25 cellular contexts compared by ENCODE assay signal in genomic region chr6:41321183-41321582, GRCh38. TPM values are rescaled to one million over a fixed set of nuclear protein-coding genes. Genes with fewer than 3 reads are reported as not detected.
"Had no signal": no experiment of that assay in that cellular context is flagged by ENCODE, and none has a peak within 500 bp of the region (broad histone marks: within the 10 kb centered on the region; RNA-seq: fewer than 3 reads in every experiment).

No MANE protein-coding gene starts in this region.

- H3K27ac ChIP-seq: adrenal gland, PC-9, WERI-Rb-1 had no signal

- H3K27ac Mint-ChIP-seq: activated CD4-positive, alpha-beta T cell treated with anti-CD3 and anti-CD28 coated beads, Interleukin-2, amount 10 ng/mL, durations not matched to agents 7 days and 5 days; activated CD8-positive, alpha-beta T cell treated with anti-CD3 and anti-CD28 coated beads, Interleukin-2, amount 10 ng/mL, durations not matched to agents 7 days and 5 days; activated naive CD4-positive, alpha-beta T cell treated with anti-CD3 and anti-CD28 coated beads, Interleukin-2, amount 50 U/mL, for 72 hours; activated T-cell treated with anti-CD3 and anti-CD28 coated beads, Interleukin-2, amount 50 U/mL, for 24 hours; activated T-helper 2 cell treated with anti-CD3 and anti-CD28 coated beads, Interferon-gamma antibody, Interleukin-2, Interleukin-4, amounts not matched to agents 10 μg/mL and 5 μg/mL and 100 μg/mL, durations not matched to agents 14 hours and 24 hours and 36 hours; brain had no signal

- H2AFZ ChIP-seq: PC-9 had no signal

- H3K9me3 Mint-ChIP-seq: activated CD4-positive, alpha-beta T cell treated with anti-CD3 and anti-CD28 coated beads, Interleukin-2, amount 10 ng/mL, durations not matched to agents 7 days and 5 days; activated naive CD4-positive, alpha-beta T cell treated with anti-CD3 and anti-CD28 coated beads, Interleukin-2, amount 50 U/mL, for 72 hours; activated T-cell treated with anti-CD3 and anti-CD28 coated beads, Interleukin-2, amount 50 U/mL, for 24 hours; activated T-helper 2 cell treated with anti-CD3 and anti-CD28 coated beads, Interferon-gamma antibody, Interleukin-2, Interleukin-4, amounts not matched to agents 10 μg/mL and 5 μg/mL and 100 μg/mL, durations not matched to agents 14 hours and 24 hours and 36 hours had no signal

- H3K4me2 ChIP-seq: PC-9 had no signal

- H3K4me3 Mint-ChIP-seq: activated CD4-positive, alpha-beta T cell treated with anti-CD3 and anti-CD28 coated beads, Interleukin-2, amount 10 ng/mL, durations not matched to agents 7 days and 5 days; activated CD8-positive, alpha-beta T cell treated with anti-CD3 and anti-CD28 coated beads, Interleukin-2, amount 10 ng/mL, durations not matched to agents 7 days and 5 days; activated T-cell treated with anti-CD3 and anti-CD28 coated beads, Interleukin-2, amount 50 U/mL, for 24 hours; brain had no signal

- H3K4me3 ChIP-seq: adrenal gland, PC-9 had no signal

- H3K36me3 Mint-ChIP-seq: activated naive CD4-positive, alpha-beta T cell treated with anti-CD3 and anti-CD28 coated beads, Interleukin-2, amount 50 U/mL, for 72 hours; brain had no signal

- DNase-seq: activated CD4-positive, alpha-beta T cell treated with anti-CD3 and anti-CD28 coated beads for 1 hour; activated CD4-positive, alpha-beta T cell treated with anti-CD3 and anti-CD28 coated beads, Interleukin-2, amount 10 ng/mL, durations not matched to agents 7 days and 5 days; activated CD4-positive, alpha-beta T cell treated with anti-CD3 and anti-CD28 coated beads, Interleukin-2, amount 50 U/mL, for 48 hours; activated CD4-positive, CD25-positive, alpha-beta regulatory T cell; activated CD8-positive, alpha-beta T cell treated with anti-CD3 and anti-CD28 coated beads, Interleukin-2, amount 10 ng/mL, durations not matched to agents 7 days and 5 days; activated gamma-delta T cell; activated naive CD4-positive, alpha-beta T cell treated with Interleukin-2 at 50 U/mL for 16 hours; activated T-cell treated with anti-CD3 and anti-CD28 coated beads, Interleukin-2, amount 50 U/mL, for 24 hours; adrenal gland; central memory CD4-positive, alpha-beta T cell; NCI-H524 treated with DMSO at 0.1 percent for 48 hours; Right ventricle myocardium superior; SW 1271; T1000; WERI-Rb-1 had no signal

- H3K9me3 ChIP-seq: adrenal gland had no signal

- ATAC-seq: activated CD8-positive, alpha-beta T cell treated with anti-CD3 and anti-CD28 coated beads, Interleukin-2, amount 10 ng/mL, durations not matched to agents 7 days and 5 days had no signal

- H3K36me3 ChIP-seq: adrenal gland, WERI-Rb-1 had no signal

RNA-seq across cellular contexts. Expression of gene NCR2, which starts 14.2 kb away (rescaled TPM):
- total RNA-seq: activated CD4-positive, alpha-beta T cell treated with anti-CD3 and anti-CD28 coated beads, Interleukin-2, amount 10 ng/mL, durations not matched to agents 7 days and 5 days; activated naive CD4-positive, alpha-beta T cell treated with anti-CD3 and anti-CD28 coated beads, Interleukin-2, amount 50 U/mL, for 72 hours; activated T-helper 2 cell treated with anti-CD3 and anti-CD28 coated beads, Interferon-gamma antibody, Interleukin-2, Interleukin-4, amounts not matched to agents 10 μg/mL and 5 μg/mL and 100 μg/mL, durations not matched to agents 14 hours and 24 hours and 36 hours; adrenal gland; cerebellum; M059J; NCI-H460; OCI-LY7; PC-9; Right ventricle myocardium superior; T-helper 1 cell treated with Interleukin-12 subunit alpha and Interleukin-12 subunit beta and Interleukin-4 antibody, amounts not matched to agents 30 ng/mL and 1 ng/mL, for 36 hours; T-helper 2 cell treated with Interferon-gamma antibody and Interleukin-4, amounts not matched to agents 100 ng/mL and 5 ng/mL, for 36 hours had no signal
- polyA plus RNA-seq: adrenal gland had no signal

RNA-seq across cellular contexts. Expression of gene TREM1, which starts 34.7 kb away (rescaled TPM):
- total RNA-seq: activated CD8-positive, alpha-beta T cell treated with anti-CD3 and anti-CD28 coated beads, Interleukin-2, amount 10 ng/mL, durations not matched to agents 7 days and 5 days; activated T-helper 2 cell treated with anti-CD3 and anti-CD28 coated beads, Interferon-gamma antibody, Interleukin-2, Interleukin-4, amounts not matched to agents 10 μg/mL and 5 μg/mL and 100 μg/mL, durations not matched to agents 14 hours and 24 hours and 36 hours; M059J; PC-9; T-helper 1 cell treated with Interleukin-12 subunit alpha and Interleukin-12 subunit beta and Interleukin-4 antibody, amounts not matched to agents 30 ng/mL and 1 ng/mL, for 36 hours; T-helper 2 cell treated with Interferon-gamma antibody and Interleukin-4, amounts not matched to agents 100 ng/mL and 5 ng/mL, for 36 hours had no signal
